1 cellular context compared by ENCODE assay signal in genomic region chr5:151637676-151638075, GRCh38.
TF ChIP-seq lines count a peak whose summit lies in the region.

No MANE protein-coding gene starts in this region.

TF ChIP-seq in WTC11, 78 proteins besides CTCF, POLR2A, EP300 and RAD21 (continued from another document):
- TF ChIP-seq ZNF416 (CRISPR knock-in tag; IDR thresholded peaks at IDR 0.05) (no peak), ZNF317 (CRISPR knock-in tag; IDR thresholded peaks at IDR 0.05; ENCODE audit: borderline replicate concordance, low read depth) (no peak), ATF3 (CRISPR knock-in tag; conservative IDR thresholded peaks at IDR 0.05) (no peak), TCF7 (CRISPR knock-in tag; IDR thresholded peaks at IDR 0.05; ENCODE audit: low read depth) (no peak), CREB1 (CRISPR knock-in tag; IDR thresholded peaks at IDR 0.05) (no peak), FOXJ3 (CRISPR knock-in tag; IDR thresholded peaks at IDR 0.05; ENCODE audit: borderline replicate concordance) (no peak), SP1 (CRISPR knock-in tag; conservative IDR thresholded peaks at IDR 0.05) (no peak), IRF2 (CRISPR knock-in tag; IDR thresholded peaks at IDR 0.05; ENCODE audit: borderline replicate concordance, low read depth) (no peak), KAT7 (CRISPR knock-in tag; IDR thresholded peaks at IDR 0.05; ENCODE audit: borderline replicate concordance) (no peak)
